8 cellular contexts compared by ENCODE assay signal in the genomic region with DNA sequence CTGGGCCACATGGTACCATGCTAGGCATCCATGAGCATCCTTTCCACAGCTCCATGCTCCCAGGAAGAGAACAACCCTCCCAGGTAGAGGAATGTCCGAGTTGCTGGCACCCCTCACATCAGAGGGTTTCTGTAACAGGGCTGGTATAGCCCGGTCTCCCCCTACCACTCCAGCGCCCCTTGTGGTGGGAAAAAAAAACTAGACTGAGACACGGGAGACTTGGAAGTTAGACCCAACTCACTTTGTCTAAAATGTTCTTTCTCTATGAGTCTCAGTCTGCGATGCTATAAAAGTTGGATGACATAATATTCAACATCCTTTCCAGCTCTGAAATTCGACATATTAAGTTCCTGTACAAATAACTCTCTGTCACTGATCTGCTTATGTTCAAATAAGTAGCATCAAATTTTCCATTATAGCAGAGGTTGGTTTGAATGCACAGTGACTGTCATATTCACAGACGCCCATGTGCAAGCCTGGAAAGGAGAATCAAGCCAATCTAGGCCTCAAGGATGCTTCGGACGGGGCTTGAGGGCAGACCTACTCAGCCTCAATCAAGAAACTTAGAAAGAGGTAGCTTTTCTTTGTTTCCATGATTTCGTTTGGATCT. TPM values are rescaled to one million over a fixed set of nuclear protein-coding genes. Genes with fewer than 3 reads are reported as not detected.
DNase-seq lines count a peak whose midpoint lies in the region; ATAC-seq, FAIRE-seq and TF ChIP-seq lines count a peak whose summit lies in the region.

No MANE protein-coding gene starts in this region.

- DNase-seq in ELR (ENCODE audit: low read depth) (peak; percentile 39), PC-9 (no peak), endothelial cell of umbilical vein (ENCODE audit: low read depth, low spot score) (no peak), glomerular visceral epithelial cell (ENCODE audit: extremely low spot score) (no peak)
- DNase-seq in stimulated activated CD8-positive, alpha-beta memory T cell treated with anti-CD3 and anti-CD28 coated beads, Interleukin-4, amount 100 ng/mL, for 48 hours, result peak; percentile 47

- TF ChIP-seq POLR2A in endothelial cell of umbilical vein (IDR thresholded peaks at IDR 0.05; ENCODE audit: low read depth, low read length), result no peak

- FAIRE-seq in endothelial cell of umbilical vein (lab: Jason Lieb, UNC), result no peak

- H3K27ac ChIP-seq in 22Rv1 (no peak overlapping the region), PC-9 (no peak overlapping the region), endothelial cell of umbilical vein (ENCODE audit: insufficient read depth, low read depth, low read length) (no peak overlapping the region)

- H3K4me2 ChIP-seq in PC-9 (no peak overlapping the region), endothelial cell of umbilical vein (ENCODE audit: insufficient read depth, low read length) (no peak overlapping the region)

- H3F3A ChIP-seq in PC-9 (ENCODE audit: insufficient read depth, low read depth), result no peaks in the 10 kb centered on the region

- POLR2A ChIA-PET in PC-9 (lab: Charles Lee; ENCODE audit: unreplicated experiment), result no interaction called here
- POLR2A ChIA-PET in endothelial cell of umbilical vein (lab: Charles Lee), result no interaction called here

- BruUV-seq in PC-9 (replicated peaks; lab: Mats Ljungman, UMichigan), result no TSS peak
- no TSS peak for BruUV-seq in endothelial cell of umbilical vein (replicated peaks; lab: Mats Ljungman, UMichigan)

- H3K4me1 ChIP-seq in PC-9 (replicated peaks; ENCODE audit: insufficient read depth) (no peaks in the 10 kb centered on the region), endothelial cell of umbilical vein (ENCODE audit: control insufficient read depth, extremely low read depth, insufficient read depth, low read length) (no peaks in the 10 kb centered on the region)

- H3K36me3 ChIP-seq in PC-9 (ENCODE audit: low read depth) (no peaks in the 10 kb centered on the region), endothelial cell of umbilical vein (ENCODE audit: control insufficient read depth in 2 of 2, extremely low read depth in 1 of 2, insufficient read depth in 2 of 2, low read length in 2 of 2) (no peaks in the 10 kb centered on the region)

- H3K79me2 ChIP-seq in PC-9 (ENCODE audit: low read depth), result no peaks in the 10 kb centered on the region
- H3K79me2 ChIP-seq in endothelial cell of umbilical vein (ENCODE audit: control insufficient read depth, insufficient read depth, low read length), result no peaks in the 10 kb centered on the region

- no peaks in the 10 kb centered on the region for H3K9me2 ChIP-seq in PC-9 (ENCODE audit: insufficient read depth)

- H3K9ac ChIP-seq in endothelial cell of umbilical vein (replicated peaks; ENCODE audit: extremely low read depth, insufficient read depth, low read length), result no peak overlapping the region

- CTCF ChIA-PET in PC-9 (lab: Charles Lee) (no interaction called here), endothelial cell of umbilical vein (lab: Charles Lee) (interaction anchor here (1.0 to 2.8 kb wide), 2 partner anchors 18 to 104 kb away, joined by 4 to 13 read pairs; no protein-coding TSS in a partner anchor)

- ATAC-seq in GM21447 (IDR thresholded peaks at IDR 0.05; ENCODE audit: unreplicated experiment) (no peak), HG02759 (IDR thresholded peaks at IDR 0.05; ENCODE audit: unreplicated experiment) (no peak)

- H3K9me1 ChIP-seq in endothelial cell of umbilical vein (replicated peaks; ENCODE audit: control insufficient read depth, extremely low read depth, insufficient read depth, low read length), result no peaks in the 10 kb centered on the region

- TF ChIP-seq CTCF in 22Rv1 (IDR thresholded peaks at IDR 0.05) (peak; percentile 86), PC-9 (conservative IDR thresholded peaks at IDR 0.05) (peak; percentile 46), endothelial cell of umbilical vein (IDR thresholded peaks at IDR 0.05; ENCODE audit: extremely low read depth in 1 of 2, insufficient read depth in 1 of 2, low read depth in 1 of 2, low read length in 2 of 2) (peak; percentile 37 to 50)

- intact Hi-C loops in PC-9 (cut with micrococcal nuclease; ENCODE audit: unreplicated experiment) (no loop called here), endothelial cell of umbilical vein (cut with micrococcal nuclease) (no loop called here)

- H3K27me3 ChIP-seq in PC-9 (ENCODE audit: insufficient read depth, low read depth), result no peaks in the 10 kb centered on the region
- H3K27me3 ChIP-seq in endothelial cell of umbilical vein (ENCODE audit: control insufficient read depth in 2 of 2, insufficient read depth in 2 of 2, low read length in 2 of 2), result peaks cover 0 to 7% of the 10 kb centered on the region in 2 experiments

- no peaks in the 10 kb centered on the region for H3K9me3 ChIP-seq in PC-9 (ENCODE audit: insufficient read depth, low read depth)
- no peaks in the 10 kb centered on the region for H3K9me3 ChIP-seq in endothelial cell of umbilical vein (replicated peaks; ENCODE audit: control insufficient read depth, insufficient read depth, low read length)

- H3K4me3 ChIP-seq in PC-9 (no peak overlapping the region), endothelial cell of umbilical vein (replicated peaks in 1 of 3; ENCODE audit: insufficient read depth in 1 of 3, low read depth in 1 of 3, low read length in 3 of 3) (no peak overlapping the region)

- H2AFZ ChIP-seq in PC-9 (no peak overlapping the region), endothelial cell of umbilical vein (ENCODE audit: low read depth, low read length) (no peak overlapping the region)

- H4K20me1 ChIP-seq in PC-9 (ENCODE audit: insufficient read depth), result no peaks in the 10 kb centered on the region
- H4K20me1 ChIP-seq in endothelial cell of umbilical vein (replicated peaks; ENCODE audit: control insufficient read depth, extremely low read depth, insufficient read depth, low read length), result no peaks in the 10 kb centered on the region

- dilution Hi-C loops in endothelial cell of umbilical vein (cut with MboI; ENCODE audit: extremely low pct_ligation_motif_present, low sequenced_read_pairs), result no loop called here

TF ChIP-seq in endothelial cell of umbilical vein, 7 proteins besides CTCF, POLR2A, EP300 and RAD21:
- TF ChIP-seq FOS (IDR thresholded peaks at IDR 0.05; ENCODE audit: borderline replicate concordance, insufficient read depth, low read length), result no peak
- no peak for TF ChIP-seq GATA2 (IDR thresholded peaks at IDR 0.05; ENCODE audit: insufficient read depth, insufficient read length, low read depth, low read length)
- TF ChIP-seq, protein P1, sequence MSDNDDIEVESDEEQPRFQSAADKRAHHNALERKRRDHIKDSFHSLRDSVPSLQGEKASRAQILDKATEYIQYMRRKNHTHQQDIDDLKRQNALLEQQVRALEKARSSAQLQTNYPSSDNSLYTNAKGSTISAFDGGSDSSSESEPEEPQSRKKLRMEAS (IDR thresholded peaks at IDR 0.05; ENCODE audit: insufficient read depth, insufficient read length), result no peak
- TF ChIP-seq POLR2AphosphoS5 (IDR thresholded peaks at IDR 0.05; ENCODE audit: insufficient read depth, low read depth, low read length), result no peak
- no peak for TF ChIP-seq EZH2 (IDR thresholded peaks at IDR 0.05; ENCODE audit: borderline replicate concordance, low read depth, low read length, severe bottlenecking)
- TF ChIP-seq JUN (IDR thresholded peaks at IDR 0.05; ENCODE audit: borderline replicate concordance, insufficient read depth, insufficient read length, low read depth), result no peak
- no peak for TF ChIP-seq MYC (IDR thresholded peaks at IDR 0.05; ENCODE audit: low read depth, low read length)

RNA-seq across cellular contexts. Expression of a gene that starts 25.7 kb away (rescaled TPM):
- total RNA-seq in PC-9 (2021), result 5.1 and 7.7 TPM in 2 replicates
- 0.40 TPM in 1 of 2 replicates, not detected in the other for total RNA-seq in endothelial cell of umbilical vein
- 0.08 TPM in 1 of 2 replicates, not detected in the other for polyA plus RNA-seq in endothelial cell of umbilical vein
- polyA plus RNA-seq in endothelial cell of umbilical vein (2011; cell fraction: cytosol; rRNA removed), result not detected in 2 replicates
- polyA plus RNA-seq in endothelial cell of umbilical vein (2011; cell fraction: nucleus; rRNA removed), result 0.07 and 0.18 TPM in 2 replicates
- polyA plus RNA-seq in endothelial cell of umbilical vein (2012), result not detected in 2 replicates
- polyA minus RNA-seq in endothelial cell of umbilical vein, result 1.3 and 1.4 TPM in 2 replicates
- polyA minus RNA-seq in endothelial cell of umbilical vein (2011; cell fraction: cytosol; rRNA and poly(A)+ RNA removed), result 9.2 TPM
- 0.43 and 1.2 TPM in 2 replicates for polyA minus RNA-seq in endothelial cell of umbilical vein (2011; cell fraction: nucleus; rRNA and poly(A)+ RNA removed)

RNA-seq across cellular contexts. Expression of a gene that starts 54.5 kb away (rescaled TPM):
- total RNA-seq in PC-9 (2021) (not detected in 2 replicates), endothelial cell of umbilical vein (27.6 and 44.9 TPM in 2 replicates)
- polyA plus RNA-seq in endothelial cell of umbilical vein, result 33.1 and 35.7 TPM in 2 replicates
- polyA plus RNA-seq in endothelial cell of umbilical vein (2011; cell fraction: cytosol; rRNA removed), result 29.9 and 30.3 TPM in 2 replicates
- 18.9 and 20.4 TPM in 2 replicates for polyA plus RNA-seq in endothelial cell of umbilical vein (2011; cell fraction: nucleus; rRNA removed)
- polyA plus RNA-seq in endothelial cell of umbilical vein (2012), result 13.2 and 50.7 TPM in 2 replicates
- 35.1 and 65.1 TPM in 2 replicates for polyA minus RNA-seq in endothelial cell of umbilical vein
- polyA minus RNA-seq in endothelial cell of umbilical vein (2011; cell fraction: cytosol; rRNA and poly(A)+ RNA removed), result 3.6 TPM
- polyA minus RNA-seq in endothelial cell of umbilical vein (2011; cell fraction: nucleus; rRNA and poly(A)+ RNA removed), result 10.9 and 11.2 TPM in 2 replicates

Comparison
In these comparisons a context has a peak if more than half of its experiments do, and no peak if none do; other contexts are left out.
1. DNase-seq: peak in ELR (single experiment) and stimulated activated CD8-positive, alpha-beta memory T cell treated with anti-CD3 and anti-CD28 coated beads, Interleukin-4, amount 100 ng/mL, for 48 hours (single experiment); none in PC-9 (0 of 2), endothelial cell of umbilical vein (single experiment) and glomerular visceral epithelial cell (single experiment).
2. RNA of a gene that starts 54.5 kb away (total RNA-seq): 27.6 to 44.9 TPM in endothelial cell of umbilical vein; not detected in PC-9; every median in the first group is over 10 times any median in the second.
3. Peak in every context shown above with its lines, with median percentiles within 50 percentile points of each other: CTCF ChIP-seq.